13 cellular contexts compared by ENCODE assay signal in the genomic region with DNA sequence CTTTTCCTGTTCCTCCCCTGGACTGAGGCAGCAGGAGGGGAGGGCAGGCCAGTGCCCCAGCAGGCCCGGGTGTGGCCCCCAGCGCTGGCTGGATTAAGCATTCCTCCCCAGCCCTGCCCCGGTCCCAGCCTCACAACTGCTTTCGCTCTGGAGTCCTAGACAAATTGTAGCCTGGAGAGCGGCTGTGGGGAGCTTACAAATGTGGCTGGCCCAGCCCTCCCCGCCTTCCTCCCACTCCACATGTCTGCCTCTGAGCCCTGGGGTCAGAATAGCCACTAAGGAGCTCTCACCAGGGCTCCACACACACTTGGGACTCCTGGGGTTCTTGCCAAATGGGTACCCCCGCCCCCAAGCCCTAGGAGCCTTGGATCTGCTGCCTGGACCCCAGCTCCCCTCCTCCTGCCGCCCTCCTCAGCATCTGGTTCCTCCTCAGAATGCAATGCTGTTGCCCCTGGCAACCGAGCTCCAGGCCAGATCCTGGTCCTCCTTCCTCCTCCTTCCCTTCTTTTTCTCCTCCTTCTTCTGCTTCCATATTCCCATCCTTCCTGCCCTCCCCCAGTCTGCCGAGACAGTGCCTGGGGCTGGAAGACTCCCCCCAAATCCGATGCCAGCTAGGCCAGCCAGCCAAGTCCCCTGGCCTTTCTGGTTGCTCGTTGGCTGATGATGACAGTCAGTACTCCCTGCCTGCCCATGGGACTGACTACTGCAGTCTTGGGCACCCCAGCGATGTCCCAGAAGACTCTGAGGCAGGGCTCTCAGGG.
A peak's percentile ranks its signal among the peaks of the same experiment; 100 is the strongest.
DNase-seq lines count a peak whose midpoint lies in the region; ATAC-seq and TF ChIP-seq lines count a peak whose summit lies in the region.
"Had no signal": no experiment of that assay in that cellular context is flagged by ENCODE, and none has a peak within 500 bp of the region (broad histone marks: within the 10 kb centered on the region; RNA-seq: fewer than 3 reads in every experiment).

No MANE protein-coding gene starts in this region.

- no peak overlapping the region for H2AK5ac ChIP-seq in trophoblast cell (ENCODE audit: low read length)

- no peak overlapping the region for H3K4me3 ChIP-seq in GM23248
- H3K4me3 ChIP-seq in astrocyte of the spinal cord (ENCODE audit: low read depth, low read length) = no peak overlapping the region
- H3K4me3 ChIP-seq in left ventricle myocardium inferior = no peak overlapping the region
- H3K4me3 ChIP-seq in trophoblast cell (ENCODE audit: low read depth, low read length) = no peak overlapping the region
- H3K4me3 ChIP-seq: ascending aorta had no signal

- no peak overlapping the region for H4K12ac ChIP-seq in trophoblast cell (ENCODE audit: low read depth, low read length)

- H3K36me3 ChIP-seq in GM23248 (ENCODE audit: low read depth) = no peaks in the 10 kb centered on the region
- H3K36me3 ChIP-seq in left ventricle myocardium inferior = no peaks in the 10 kb centered on the region
- H3K36me3 ChIP-seq in trophoblast cell (ENCODE audit: control insufficient read depth in 1 of 2, insufficient read depth in 2 of 2, low read length in 2 of 2) = no peaks in the 10 kb centered on the region
- H3K36me3 ChIP-seq: ascending aorta had no signal

- H3K9ac ChIP-seq in GM23248 (no peak overlapping the region), trophoblast cell (ENCODE audit: low read length) (no peak overlapping the region)
- H3K9ac ChIP-seq: parathyroid adenoma had no signal

- WGBS in GM23248 (ENCODE audit: low coverage in 1 of 2, low lambda C conversion rate in 2 of 2, missing lambda C conversion rate in 2 of 2), 2 experiments = 40 to 45% methylated on average over 13 of the region's 13 CpGs
- no CpG with 5 or more reads among the region's 13 CpGs for WGBS in trophoblast cell (ENCODE audit: extremely low coverage, insufficient coverage, insufficient read length)

- 0 out of 2 replicates have a peak, but pooled peaks cover 12% of the 10 kb centered on the region for H3F3A ChIP-seq in GM23248 (ENCODE audit: insufficient read depth)

- peak overlapping the region; percentile 15 for H4K91ac ChIP-seq in trophoblast cell (ENCODE audit: low read depth, low read length)

- no peaks in the 10 kb centered on the region for H3K9me2 ChIP-seq in GM23248 (ENCODE audit: insufficient read depth)

- H4K8ac ChIP-seq in trophoblast cell (ENCODE audit: low read depth, low read length) = no peak overlapping the region

- H3K79me2 ChIP-seq in GM23248 (ENCODE audit: insufficient read depth) (no peaks in the 10 kb centered on the region), trophoblast cell (ENCODE audit: control insufficient read depth, insufficient read depth, low read length, poor library complexity) (no peaks in the 10 kb centered on the region)
- H3K79me2 ChIP-seq: parathyroid adenoma had no signal

- H3K14ac ChIP-seq in trophoblast cell (ENCODE audit: low read length) = no peak overlapping the region

- H3K9me3 ChIP-seq in GM23248 (ENCODE audit: low read depth) (no peaks in the 10 kb centered on the region), left ventricle myocardium inferior (replicated peaks) (no peaks in the 10 kb centered on the region), trophoblast cell (ENCODE audit: insufficient read depth, low read depth, low read length) (no peaks in the 10 kb centered on the region)
- H3K9me3 ChIP-seq: ascending aorta had no signal

- intact Hi-C loops in left ventricle myocardium inferior (cut with micrococcal nuclease) = loop anchor here (5.0 to 10.0 kb wide), 2 partner anchors 349 to 427 kb away; no protein-coding TSS in a partner anchor

- TF ChIP-seq CTCF in astrocyte of the spinal cord (IDR thresholded peaks at IDR 0.05; ENCODE audit: low read depth, low read length) (no peak), left ventricle myocardium inferior (IDR thresholded peaks at IDR 0.05; ENCODE audit: borderline replicate concordance) (no peak)

- DNase-seq in GM23248 (peak; percentile 55), astrocyte of the spinal cord (ENCODE audit: low read depth, low spot score) (peak; percentile 11), left ventricle myocardium inferior (peak; percentile 44), trophoblast cell (no peak), NCI-H146 (lab: John Stamatoyannopoulos, UW) (no peak), dermis blood vessel endothelial cell (no peak)
- DNase-seq: COR-L47, glutamatergic neuron, MV-4-11 had no signal

- ATAC-seq in GM21619 (IDR thresholded peaks at IDR 0.05; ENCODE audit: unreplicated experiment) = no peak
- ATAC-seq in GM19351 (IDR thresholded peaks at IDR 0.05; ENCODE audit: unreplicated experiment) = no peak

- in situ Hi-C loops in GM23248 (cut with MboI) = no loop called here
- in situ Hi-C loops in astrocyte of the spinal cord (cut with HindIII; ENCODE audit: low sequenced_read_pairs) = no loop called here

- H3K4ac ChIP-seq in trophoblast cell (ENCODE audit: low read depth, low read length) = no peak overlapping the region

- peak overlapping the region; percentile 1 for H2BK5ac ChIP-seq in trophoblast cell (ENCODE audit: low read depth, low read length, poor library complexity)

- peaks cover 26% of the 10 kb centered on the region for H3K4me1 ChIP-seq in GM23248 (ENCODE audit: insufficient read depth)
- H3K4me1 ChIP-seq in left ventricle myocardium inferior = peaks cover 70% of the 10 kb centered on the region
- peaks cover 20 to 26% of the 10 kb centered on the region in 2 experiments for H3K4me1 ChIP-seq in trophoblast cell (ENCODE audit: control insufficient read depth in 1 of 2, insufficient read depth in 2 of 2, low read length in 2 of 2)

- no peaks in the 10 kb centered on the region for H4K20me1 ChIP-seq in GM23248 (ENCODE audit: insufficient read depth)

- H3K79me1 ChIP-seq in trophoblast cell (ENCODE audit: low read length) = peaks cover 8% of the 10 kb centered on the region

- H3K4me2 ChIP-seq in GM23248 (ENCODE audit: unreplicated experiment) (no peak overlapping the region), trophoblast cell (ENCODE audit: low read length) (no peak overlapping the region)

- no peak overlapping the region for H2BK120ac ChIP-seq in trophoblast cell (ENCODE audit: insufficient read depth, low read length, poor library complexity)

- H2AFZ ChIP-seq in GM23248 (peak overlapping the region; percentile 41; the same call in 1 of the 2 replicates), trophoblast cell (ENCODE audit: insufficient read depth, low read length, poor library complexity) (peak overlapping the region; percentile 6)
- H2AFZ ChIP-seq: parathyroid adenoma had no signal

- H3K18ac ChIP-seq in trophoblast cell (ENCODE audit: low read length) = no peak overlapping the region

- no peak overlapping the region for H3K27ac ChIP-seq in GM23248
- peak overlapping the region; percentile 81 for H3K27ac ChIP-seq in left ventricle myocardium inferior (replicated peaks)
- H3K27ac ChIP-seq in trophoblast cell (ENCODE audit: low read depth, low read length) = no peak overlapping the region
- H3K27ac ChIP-seq: ascending aorta, parathyroid adenoma had no signal

- H3K27me3 ChIP-seq in GM23248 (replicated peaks; ENCODE audit: insufficient read depth) (no peaks in the 10 kb centered on the region; the same call in 1 of the 2 replicates), left ventricle myocardium inferior (ENCODE audit: low read depth) (no peaks in the 10 kb centered on the region), trophoblast cell (ENCODE audit: insufficient read depth, low read length) (no peaks in the 10 kb centered on the region)
- H3K27me3 ChIP-seq: ascending aorta had no signal

- H2BK12ac ChIP-seq in trophoblast cell (ENCODE audit: low read length) = no peak overlapping the region

- H3K23ac ChIP-seq in trophoblast cell (ENCODE audit: low read length) = no peak overlapping the region

Comparison
In these comparisons a context has a peak if more than half of its experiments do, and no peak if none do; other contexts are left out.
1. DNase-seq: peak in GM23248 (single experiment), astrocyte of the spinal cord (single experiment) and left ventricle myocardium inferior (single experiment); none in trophoblast cell (0 of 2), NCI-H146 (single experiment) and dermis blood vessel endothelial cell (single experiment).